14 cellular contexts compared by ENCODE assay signal in genomic region chr13:30873519-30873918, GRCh38. TPM values are rescaled to one million over a fixed set of nuclear protein-coding genes. Genes with fewer than 3 reads are reported as not detected.
DNase-seq lines count a peak whose midpoint lies in the region; ATAC-seq and TF ChIP-seq lines count a peak whose summit lies in the region.
"Had no signal": no experiment of that assay in that cellular context is flagged by ENCODE, and none has a peak within 500 bp of the region (broad histone marks: within the 10 kb centered on the region; RNA-seq: fewer than 3 reads in every experiment).

No MANE protein-coding gene starts in this region.

- H2BK120ac ChIP-seq in mesendoderm (ENCODE audit: low read depth, low read length), result no peak overlapping the region

- H3K9me3 ChIP-seq in thoracic aorta (no peaks in the 10 kb centered on the region), spleen (no peaks in the 10 kb centered on the region)

- H3K4ac ChIP-seq in mesendoderm (ENCODE audit: low read depth, low read length), result no peak overlapping the region

- no peak for TF ChIP-seq POLR2A in spleen (IDR thresholded peaks at IDR 0.05)

- no peak overlapping the region for H2BK15ac ChIP-seq in mesendoderm (replicated peaks; ENCODE audit: low read depth)

- no peaks in the 10 kb centered on the region for H3K79me2 ChIP-seq in mesendoderm (ENCODE audit: control insufficient read depth, insufficient read depth, low read length)

- no peak overlapping the region for H3K9ac ChIP-seq in mesendoderm (ENCODE audit: low read length)

- no peak for ATAC-seq in thoracic aorta (ENCODE audit: insufficient number of reproducible peaks, low FRiP score, low read depth)
- ATAC-seq in HG02885 (IDR thresholded peaks at IDR 0.05; ENCODE audit: poor library complexity, unreplicated experiment), result no peak
- ATAC-seq: activated CD8-positive, alpha-beta T cell treated with anti-CD3 and anti-CD28 coated beads, Interleukin-2, amount 10 ng/mL, durations not matched to agents 7 days and 5 days; esophagus mucosa had no signal

- peak overlapping the region; percentile 64; the same call in 1 of the 2 replicates for H3K4me3 Mint-ChIP-seq in HFFc6
- H3K4me3 Mint-ChIP-seq: activated CD8-positive, alpha-beta T cell treated with anti-CD3 and anti-CD28 coated beads, Interleukin-2, amount 10 ng/mL, durations not matched to agents 7 days and 5 days; CD14-positive monocyte had no signal

- H3K36me3 Mint-ChIP-seq in HFFc6 (ENCODE audit: low read depth), result peaks cover 5% of the 10 kb centered on the region
- H3K36me3 Mint-ChIP-seq: CD14-positive monocyte had no signal

- no peaks in the 10 kb centered on the region; the same call in 1 of the 2 replicates for H3K27me3 Mint-ChIP-seq in HFFc6 (ENCODE audit: insufficient read depth)

- H3K4me1 ChIP-seq in mesendoderm (ENCODE audit: control insufficient read depth, low read depth, low read length) (peaks cover 6% of the 10 kb centered on the region), thoracic aorta (ENCODE audit: control insufficient read depth in 1 of 2, low read depth in 2 of 2) (peaks cover 46 to 94% of the 10 kb centered on the region in 2 donors), spleen (peaks cover 0 to 11% (median 0%) of the 10 kb centered on the region in 6 donors)

- H3K27me3 ChIP-seq in brain microvascular endothelial cell (replicated peaks), result no peaks in the 10 kb centered on the region
- H3K27me3 ChIP-seq in mesendoderm (ENCODE audit: insufficient read depth, low read length, poor library complexity), result no peaks in the 10 kb centered on the region
- no peaks in the 10 kb centered on the region for H3K27me3 ChIP-seq in thoracic aorta (replicated peaks; ENCODE audit: insufficient read depth)
- no peaks in the 10 kb centered on the region for H3K27me3 ChIP-seq in spleen (replicated peaks in 1 of 7)

- H3K4me1 Mint-ChIP-seq in HFFc6 (ENCODE audit: low read depth), result peaks cover 76% of the 10 kb centered on the region

- H3K27ac Mint-ChIP-seq in HFFc6, result peak overlapping the region; percentile 95
- H3K27ac Mint-ChIP-seq: activated CD8-positive, alpha-beta T cell treated with anti-CD3 and anti-CD28 coated beads, Interleukin-2, amount 10 ng/mL, durations not matched to agents 7 days and 5 days had no signal

- no peaks in the 10 kb centered on the region for H3K79me1 ChIP-seq in mesendoderm (ENCODE audit: low read length)

- no CpG with 5 or more reads among the region's 5 CpGs for WGBS in mesendoderm (ENCODE audit: extremely low coverage, insufficient coverage, low lambda C conversion rate)
- WGBS in spleen, 5 donors, result 51 to 69% (median 65%) methylated on average over 5 of the region's 5 CpGs

- TF ChIP-seq CTCF in HFFc6 (IDR thresholded peaks at IDR 0.05), result no peak
- no peak for TF ChIP-seq CTCF in brain microvascular endothelial cell (IDR thresholded peaks at IDR 0.05; ENCODE audit: low read depth, low read length, missing control alignments)
- TF ChIP-seq CTCF in thoracic aorta (IDR thresholded peaks at IDR 0.05), result no peak
- TF ChIP-seq CTCF in GM10266 (IDR thresholded peaks at IDR 0.05; ENCODE audit: control insufficient read depth, insufficient read depth, low read depth, missing control alignments), result no peak
- no peak for TF ChIP-seq CTCF in spleen (IDR thresholded peaks at IDR 0.05 in 8 of 11, conservative IDR thresholded peaks at IDR 0.05 in 3 of 11)

- no peaks in the 10 kb centered on the region for H3K9me3 Mint-ChIP-seq in HFFc6

- intact Hi-C loops in spleen (cut with DNase I; ENCODE audit: low total_unique reads), result no loop called here

- peak overlapping the region; percentile 31 for H3K56ac ChIP-seq in mesendoderm (ENCODE audit: low read length)

- H4K8ac ChIP-seq in mesendoderm (ENCODE audit: low read depth, low read length), result no peak overlapping the region

- H3K4me3 ChIP-seq in brain microvascular endothelial cell (ENCODE audit: low read depth, low read length), result no peak overlapping the region
- H3K4me3 ChIP-seq in mesendoderm (ENCODE audit: low read length), result no peak overlapping the region
- H3K4me3 ChIP-seq in thoracic aorta, result no peak overlapping the region
- H3K4me3 ChIP-seq in spleen, result no peak overlapping the region

- peak overlapping the region; percentile 41 for H2BK5ac ChIP-seq in mesendoderm (ENCODE audit: low read length)

- in situ Hi-C loops in brain microvascular endothelial cell (cut with HindIII; ENCODE audit: low pct_ligation_motif_present, low sequenced_read_pairs), result no loop called here

- no peak overlapping the region for H3K18ac ChIP-seq in mesendoderm (ENCODE audit: low read length)

- no peak overlapping the region for H3K23ac ChIP-seq in mesendoderm (ENCODE audit: low read length)

- no peak overlapping the region for H2AK5ac ChIP-seq in mesendoderm (ENCODE audit: low read length)

- H4K5ac ChIP-seq in mesendoderm (ENCODE audit: low read length), result no peak overlapping the region

- H3K36me3 ChIP-seq in brain microvascular endothelial cell (replicated peaks) (no peaks in the 10 kb centered on the region), mesendoderm (ENCODE audit: control insufficient read depth, insufficient read depth, low read length) (no peaks in the 10 kb centered on the region), thoracic aorta (no peaks in the 10 kb centered on the region), spleen (no peaks in the 10 kb centered on the region)

- H3K27ac ChIP-seq in brain microvascular endothelial cell (peak overlapping the region; percentile 88), mesendoderm (ENCODE audit: low read depth, low read length) (peak overlapping the region; percentile 65), thoracic aorta (peak overlapping the region; percentile 49 to 94), spleen (no peak overlapping the region)

- DNase-seq in HFFc6, result no peak
- DNase-seq in brain microvascular endothelial cell, result no peak
- DNase-seq in mesendoderm, result peak; percentile 43
- no peak for DNase-seq in thoracic aorta (ENCODE audit: low spot score)
- no peak for DNase-seq in GM10266 (ENCODE audit: extremely low spot score)
- no peak for DNase-seq in spleen
- DNase-seq: activated CD8-positive, alpha-beta T cell treated with anti-CD3 and anti-CD28 coated beads, Interleukin-2, amount 10 ng/mL, durations not matched to agents 7 days and 5 days; activated naive CD4-positive, alpha-beta T cell; NCI-H2081; SHP77; stimulated activated CD4-positive, alpha-beta T cell treated with anti-CD3 and anti-CD28 coated beads, Interleukin-2, amount 100 ng/mL, for 24 hours had no signal

- H3K4me2 ChIP-seq in mesendoderm (ENCODE audit: low read length), result no peak overlapping the region

RNA-seq across cellular contexts. Expression of gene MEDAG, which starts 32.6 kb away (rescaled TPM):
- total RNA-seq in HFFc6 (2021; fragmentation: NEBNext Ultra II Directional; extraction: Animal tissue kit (Norgen Biotek cat#: 25700)), result under 1 TPM in 3 of 6 experiments, not detected in 3; 0.11 to 0.40 (median 0.33) TPM
- polyA plus RNA-seq in mesendoderm (2013, experiment 1 of 2), result 0.27 TPM
- 0.41 TPM for polyA plus RNA-seq in mesendoderm (2013, experiment 2 of 2)
- 100 to 1,000 TPM; 163 to 634 TPM for total RNA-seq in thoracic aorta
- 1 to 10 TPM in 1 of 7 donors, under 1 TPM in 3, not detected in 3; 0.16 to 1.1 (median 0.21) TPM for total RNA-seq in spleen
- polyA plus RNA-seq in spleen, result 1 to 10 TPM in 1 of 3 donors, under 1 TPM in 2; 0.46 to 2.7 (median 0.83) TPM
- total RNA-seq: activated CD8-positive, alpha-beta T cell treated with anti-CD3 and anti-CD28 coated beads, Interleukin-2, amount 10 ng/mL, durations not matched to agents 7 days and 5 days had no signal
- polyA plus RNA-seq: CD14-positive monocyte had no signal

RNA-seq across cellular contexts. Expression of gene TEX26, which starts 58.9 kb away (rescaled TPM):
- total RNA-seq in HFFc6 (2021; fragmentation: NEBNext Ultra II Directional; extraction: Animal tissue kit (Norgen Biotek cat#: 25700)), result not detected
- 0.03 TPM for polyA plus RNA-seq in mesendoderm (2013, experiment 1 of 2)
- polyA plus RNA-seq in mesendoderm (2013, experiment 2 of 2), result not detected
- total RNA-seq in thoracic aorta (not detected), spleen (not detected)
- not detected for polyA plus RNA-seq in spleen
- total RNA-seq: activated CD8-positive, alpha-beta T cell treated with anti-CD3 and anti-CD28 coated beads, Interleukin-2, amount 10 ng/mL, durations not matched to agents 7 days and 5 days; esophagus mucosa had no signal
- polyA plus RNA-seq: CD14-positive monocyte had no signal

Comparison
In these comparisons a context has a peak if more than half of its experiments do, and no peak if none do; other contexts are left out.
1. H3K27ac ChIP-seq: peak in brain microvascular endothelial cell (single experiment), mesendoderm (single experiment) and thoracic aorta (2 of 2); none in spleen (0 of 8).
2. RNA of gene MEDAG, which starts 32.6 kb away (total RNA-seq): 163 to 634 TPM in thoracic aorta; 0.16 to 1.1 TPM in spleen and 0.11 to 0.40 TPM in HFFc6; every median in the first group is over 10 times any median in the second.